22 cellular contexts compared by ENCODE assay signal in the genomic region with DNA sequence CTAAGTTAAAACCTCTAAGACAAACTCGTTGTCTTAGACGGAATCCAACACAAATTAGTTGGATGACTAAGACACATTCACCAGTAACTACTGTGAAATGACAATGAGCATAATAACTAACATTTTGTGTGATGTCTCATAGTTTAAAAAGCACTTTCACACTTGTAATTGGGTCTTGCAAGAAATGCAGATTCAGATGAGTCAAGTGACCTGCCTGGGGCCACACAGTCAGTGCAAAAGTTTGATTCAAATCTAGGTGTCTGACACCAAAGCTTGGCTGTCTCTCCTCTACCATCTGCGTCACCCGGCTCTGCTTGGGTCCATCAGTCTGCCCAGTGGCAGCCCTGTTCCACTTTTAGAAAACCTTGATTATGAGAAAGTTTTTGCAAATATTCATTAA.
A peak's percentile ranks its signal among the peaks of the same experiment; 100 is the strongest.
DNase-seq lines count a peak whose midpoint lies in the region; ATAC-seq and TF ChIP-seq lines count a peak whose summit lies in the region.
"Had no signal": no experiment of that assay in that cellular context is flagged by ENCODE, and none has a peak within 500 bp of the region (broad histone marks: within the 10 kb centered on the region; RNA-seq: fewer than 3 reads in every experiment).

No MANE protein-coding gene starts in this region.

- H3K27me3 ChIP-seq in foreskin keratinocyte, result no peaks in the 10 kb centered on the region

- ATAC-seq in foreskin keratinocyte, result peak; percentile 49
- no peak for ATAC-seq in HG02759 (IDR thresholded peaks at IDR 0.05; ENCODE audit: unreplicated experiment)
- ATAC-seq: HCT116, PC-3 had no signal

- TF ChIP-seq CTCF in foreskin keratinocyte (conservative IDR thresholded peaks at IDR 0.05), result no peak

- H3K27ac ChIP-seq in foreskin keratinocyte, result no peak overlapping the region

- DNase-seq in A172 (ENCODE audit: low spot score) (peak; percentile 48), EL (peak; percentile 24), RKO (ENCODE audit: low spot score) (peak; percentile 28), foreskin keratinocyte (no peak), COLO668 (lab: John Stamatoyannopoulos, UW; ENCODE audit: unreplicated experiment) (no peak), CD1c-positive myeloid dendritic cell (ENCODE audit: extremely low spot score) (no peak), hypothalamus (lab: John Stamatoyannopoulos, UW) (no peak)
- DNase-seq: Caco-2; CD4-positive, alpha-beta T cell; DMS 273 treated with DMSO at 0.1 percent for 48 hours; DMS79 treated with DMSO at 0.1 percent for 48 hours; GDM1; NCI-H1417; NCI-H1694 treated with DMSO at 0.1 percent for 48 hours; NCI-H2081 treated with DMSO at 0.1 percent for 48 hours; NCI-H2171 treated with DMSO at 0.1 percent for 48 hours; NCI-H526; PC-3; SIG-M5; SK-N-SH had no signal

- H3K4me1 ChIP-seq in foreskin keratinocyte, result peaks cover 19% of the 10 kb centered on the region
- H3K4me1 ChIP-seq: Caco-2 had no signal

Comparison
In these comparisons a context has a peak if more than half of its experiments do, and no peak if none do; other contexts are left out.
1. DNase-seq: peak in A172 (single experiment), EL (single experiment) and RKO (single experiment); none in foreskin keratinocyte (0 of 2), COLO668 (single experiment), CD1c-positive myeloid dendritic cell (single experiment) and hypothalamus (0 of 51).